In the genomic region with DNA sequence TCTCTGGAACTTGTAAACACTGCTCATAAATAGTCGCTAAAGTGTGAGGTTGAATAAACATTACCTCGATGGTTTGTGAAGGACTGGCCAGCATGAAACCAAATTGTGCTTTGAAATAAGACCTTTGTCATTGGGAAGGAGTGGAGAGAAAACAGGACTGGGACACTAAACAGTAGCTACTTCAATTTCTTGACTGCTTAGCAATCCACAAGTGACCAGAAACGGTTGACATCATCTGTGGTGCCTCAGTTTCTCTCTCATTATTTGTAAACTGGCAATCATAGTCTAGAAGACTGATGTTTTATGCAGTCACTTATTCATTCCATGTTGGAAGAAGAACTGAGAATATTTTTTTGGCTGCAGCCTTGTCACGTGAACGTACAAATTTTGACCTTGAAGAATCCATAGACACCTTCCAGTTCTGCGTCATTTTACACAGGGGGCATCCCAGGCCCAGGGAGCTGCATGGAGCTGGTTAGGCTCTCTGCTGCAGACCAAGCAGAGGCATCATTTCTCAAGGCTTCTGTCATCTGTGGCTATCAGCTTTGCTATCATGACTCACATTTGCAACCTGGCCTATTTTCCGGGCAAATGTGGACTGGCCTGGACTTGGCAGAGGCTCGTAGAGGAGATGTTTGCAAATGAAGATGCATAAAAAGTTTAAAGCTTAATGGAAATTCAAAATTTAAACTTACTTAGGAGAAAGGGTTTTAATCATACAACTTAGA, we compare ENCODE assay signal across 1 cellular context.
TF ChIP-seq lines count a peak whose summit lies in the region.

No MANE protein-coding gene starts in this region.

TF ChIP-seq in WTC11, 78 proteins besides CTCF, POLR2A, EP300 and RAD21 (continued from another document):
- TF ChIP-seq, protein P1, sequence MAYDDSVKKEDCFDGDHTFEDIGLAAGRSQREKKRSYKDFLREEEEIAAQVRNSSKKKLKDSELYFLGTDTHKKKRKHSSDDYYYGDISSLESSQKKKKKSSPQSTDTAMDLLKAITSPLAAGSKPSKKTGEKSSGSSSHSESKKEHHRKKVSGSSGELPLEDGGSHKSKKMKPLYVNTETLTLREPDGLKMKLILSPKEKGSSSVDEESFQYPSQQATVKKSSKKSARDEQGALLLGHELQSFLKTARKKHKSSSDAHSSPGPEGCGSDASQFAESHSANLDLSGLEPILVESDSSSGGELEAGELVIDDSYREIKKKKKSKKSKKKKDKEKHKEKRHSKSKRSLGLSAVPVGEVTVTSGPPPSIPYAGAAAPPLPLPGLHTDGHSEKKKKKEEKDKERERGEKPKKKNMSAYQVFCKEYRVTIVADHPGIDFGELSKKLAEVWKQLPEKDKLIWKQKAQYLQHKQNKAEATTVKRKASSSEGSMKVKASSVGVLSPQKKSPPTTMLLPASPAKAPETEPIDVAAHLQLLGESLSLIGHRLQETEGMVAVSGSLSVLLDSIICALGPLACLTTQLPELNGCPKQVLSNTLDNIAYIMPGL (CRISPR knock-in tag; IDR thresholded peaks at IDR 0.05), result no peak
- TF ChIP-seq, protein P2, sequence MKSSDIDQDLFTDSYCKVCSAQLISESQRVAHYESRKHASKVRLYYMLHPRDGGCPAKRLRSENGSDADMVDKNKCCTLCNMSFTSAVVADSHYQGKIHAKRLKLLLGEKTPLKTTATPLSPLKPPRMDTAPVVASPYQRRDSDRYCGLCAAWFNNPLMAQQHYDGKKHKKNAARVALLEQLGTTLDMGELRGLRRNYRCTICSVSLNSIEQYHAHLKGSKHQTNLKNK (CRISPR knock-in tag; IDR thresholded peaks at IDR 0.05), result no peak
- TF ChIP-seq, protein P3, sequence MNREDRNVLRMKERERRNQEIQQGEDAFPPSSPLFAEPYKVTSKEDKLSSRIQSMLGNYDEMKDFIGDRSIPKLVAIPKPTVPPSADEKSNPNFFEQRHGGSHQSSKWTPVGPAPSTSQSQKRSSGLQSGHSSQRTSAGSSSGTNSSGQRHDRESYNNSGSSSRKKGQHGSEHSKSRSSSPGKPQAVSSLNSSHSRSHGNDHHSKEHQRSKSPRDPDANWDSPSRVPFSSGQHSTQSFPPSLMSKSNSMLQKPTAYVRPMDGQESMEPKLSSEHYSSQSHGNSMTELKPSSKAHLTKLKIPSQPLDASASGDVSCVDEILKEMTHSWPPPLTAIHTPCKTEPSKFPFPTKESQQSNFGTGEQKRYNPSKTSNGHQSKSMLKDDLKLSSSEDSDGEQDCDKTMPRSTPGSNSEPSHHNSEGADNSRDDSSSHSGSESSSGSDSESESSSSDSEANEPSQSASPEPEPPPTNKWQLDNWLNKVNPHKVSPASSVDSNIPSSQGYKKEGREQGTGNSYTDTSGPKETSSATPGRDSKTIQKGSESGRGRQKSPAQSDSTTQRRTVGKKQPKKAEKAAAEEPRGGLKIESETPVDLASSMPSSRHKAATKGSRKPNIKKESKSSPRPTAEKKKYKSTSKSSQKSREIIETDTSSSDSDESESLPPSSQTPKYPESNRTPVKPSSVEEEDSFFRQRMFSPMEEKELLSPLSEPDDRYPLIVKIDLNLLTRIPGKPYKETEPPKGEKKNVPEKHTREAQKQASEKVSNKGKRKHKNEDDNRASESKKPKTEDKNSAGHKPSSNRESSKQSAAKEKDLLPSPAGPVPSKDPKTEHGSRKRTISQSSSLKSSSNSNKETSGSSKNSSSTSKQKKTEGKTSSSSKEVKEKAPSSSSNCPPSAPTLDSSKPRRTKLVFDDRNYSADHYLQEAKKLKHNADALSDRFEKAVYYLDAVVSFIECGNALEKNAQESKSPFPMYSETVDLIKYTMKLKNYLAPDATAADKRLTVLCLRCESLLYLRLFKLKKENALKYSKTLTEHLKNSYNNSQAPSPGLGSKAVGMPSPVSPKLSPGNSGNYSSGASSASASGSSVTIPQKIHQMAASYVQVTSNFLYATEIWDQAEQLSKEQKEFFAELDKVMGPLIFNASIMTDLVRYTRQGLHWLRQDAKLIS (CRISPR knock-in tag; IDR thresholded peaks at IDR 0.05; ENCODE audit: borderline replicate concordance), result no peak
- TF ChIP-seq USF2 (CRISPR knock-in tag; IDR thresholded peaks at IDR 0.05), result no peak
- no peak for TF ChIP-seq NR2C2 (CRISPR knock-in tag; IDR thresholded peaks at IDR 0.05)
- TF ChIP-seq, protein P4, sequence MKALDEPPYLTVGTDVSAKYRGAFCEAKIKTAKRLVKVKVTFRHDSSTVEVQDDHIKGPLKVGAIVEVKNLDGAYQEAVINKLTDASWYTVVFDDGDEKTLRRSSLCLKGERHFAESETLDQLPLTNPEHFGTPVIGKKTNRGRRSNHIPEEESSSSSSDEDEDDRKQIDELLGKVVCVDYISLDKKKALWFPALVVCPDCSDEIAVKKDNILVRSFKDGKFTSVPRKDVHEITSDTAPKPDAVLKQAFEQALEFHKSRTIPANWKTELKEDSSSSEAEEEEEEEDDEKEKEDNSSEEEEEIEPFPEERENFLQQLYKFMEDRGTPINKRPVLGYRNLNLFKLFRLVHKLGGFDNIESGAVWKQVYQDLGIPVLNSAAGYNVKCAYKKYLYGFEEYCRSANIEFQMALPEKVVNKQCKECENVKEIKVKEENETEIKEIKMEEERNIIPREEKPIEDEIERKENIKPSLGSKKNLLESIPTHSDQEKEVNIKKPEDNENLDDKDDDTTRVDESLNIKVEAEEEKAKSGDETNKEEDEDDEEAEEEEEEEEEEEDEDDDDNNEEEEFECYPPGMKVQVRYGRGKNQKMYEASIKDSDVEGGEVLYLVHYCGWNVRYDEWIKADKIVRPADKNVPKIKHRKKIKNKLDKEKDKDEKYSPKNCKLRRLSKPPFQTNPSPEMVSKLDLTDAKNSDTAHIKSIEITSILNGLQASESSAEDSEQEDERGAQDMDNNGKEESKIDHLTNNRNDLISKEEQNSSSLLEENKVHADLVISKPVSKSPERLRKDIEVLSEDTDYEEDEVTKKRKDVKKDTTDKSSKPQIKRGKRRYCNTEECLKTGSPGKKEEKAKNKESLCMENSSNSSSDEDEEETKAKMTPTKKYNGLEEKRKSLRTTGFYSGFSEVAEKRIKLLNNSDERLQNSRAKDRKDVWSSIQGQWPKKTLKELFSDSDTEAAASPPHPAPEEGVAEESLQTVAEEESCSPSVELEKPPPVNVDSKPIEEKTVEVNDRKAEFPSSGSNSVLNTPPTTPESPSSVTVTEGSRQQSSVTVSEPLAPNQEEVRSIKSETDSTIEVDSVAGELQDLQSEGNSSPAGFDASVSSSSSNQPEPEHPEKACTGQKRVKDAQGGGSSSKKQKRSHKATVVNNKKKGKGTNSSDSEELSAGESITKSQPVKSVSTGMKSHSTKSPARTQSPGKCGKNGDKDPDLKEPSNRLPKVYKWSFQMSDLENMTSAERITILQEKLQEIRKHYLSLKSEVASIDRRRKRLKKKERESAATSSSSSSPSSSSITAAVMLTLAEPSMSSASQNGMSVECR (CRISPR knock-in tag; IDR thresholded peaks at IDR 0.05; ENCODE audit: borderline replicate concordance), result no peak
- no peak for TF ChIP-seq TEAD4 (CRISPR knock-in tag; IDR thresholded peaks at IDR 0.05)
- no peak for TF ChIP-seq ZNF138 (CRISPR knock-in tag; conservative IDR thresholded peaks at IDR 0.05)
- no peak for TF ChIP-seq ZNF423 (CRISPR knock-in tag; IDR thresholded peaks at IDR 0.05)
- no peak for TF ChIP-seq CBFB (CRISPR knock-in tag; IDR thresholded peaks at IDR 0.05; ENCODE audit: low read depth)
- no peak for TF ChIP-seq E2F1 (CRISPR knock-in tag; IDR thresholded peaks at IDR 0.05)
- TF ChIP-seq ESRRA (CRISPR knock-in tag; IDR thresholded peaks at IDR 0.05; ENCODE audit: borderline replicate concordance), result no peak
- TF ChIP-seq E2F5 (CRISPR knock-in tag; IDR thresholded peaks at IDR 0.05), result no peak
- no peak for TF ChIP-seq HMGA2 (CRISPR knock-in tag; IDR thresholded peaks at IDR 0.05)
- TF ChIP-seq, protein P5, sequence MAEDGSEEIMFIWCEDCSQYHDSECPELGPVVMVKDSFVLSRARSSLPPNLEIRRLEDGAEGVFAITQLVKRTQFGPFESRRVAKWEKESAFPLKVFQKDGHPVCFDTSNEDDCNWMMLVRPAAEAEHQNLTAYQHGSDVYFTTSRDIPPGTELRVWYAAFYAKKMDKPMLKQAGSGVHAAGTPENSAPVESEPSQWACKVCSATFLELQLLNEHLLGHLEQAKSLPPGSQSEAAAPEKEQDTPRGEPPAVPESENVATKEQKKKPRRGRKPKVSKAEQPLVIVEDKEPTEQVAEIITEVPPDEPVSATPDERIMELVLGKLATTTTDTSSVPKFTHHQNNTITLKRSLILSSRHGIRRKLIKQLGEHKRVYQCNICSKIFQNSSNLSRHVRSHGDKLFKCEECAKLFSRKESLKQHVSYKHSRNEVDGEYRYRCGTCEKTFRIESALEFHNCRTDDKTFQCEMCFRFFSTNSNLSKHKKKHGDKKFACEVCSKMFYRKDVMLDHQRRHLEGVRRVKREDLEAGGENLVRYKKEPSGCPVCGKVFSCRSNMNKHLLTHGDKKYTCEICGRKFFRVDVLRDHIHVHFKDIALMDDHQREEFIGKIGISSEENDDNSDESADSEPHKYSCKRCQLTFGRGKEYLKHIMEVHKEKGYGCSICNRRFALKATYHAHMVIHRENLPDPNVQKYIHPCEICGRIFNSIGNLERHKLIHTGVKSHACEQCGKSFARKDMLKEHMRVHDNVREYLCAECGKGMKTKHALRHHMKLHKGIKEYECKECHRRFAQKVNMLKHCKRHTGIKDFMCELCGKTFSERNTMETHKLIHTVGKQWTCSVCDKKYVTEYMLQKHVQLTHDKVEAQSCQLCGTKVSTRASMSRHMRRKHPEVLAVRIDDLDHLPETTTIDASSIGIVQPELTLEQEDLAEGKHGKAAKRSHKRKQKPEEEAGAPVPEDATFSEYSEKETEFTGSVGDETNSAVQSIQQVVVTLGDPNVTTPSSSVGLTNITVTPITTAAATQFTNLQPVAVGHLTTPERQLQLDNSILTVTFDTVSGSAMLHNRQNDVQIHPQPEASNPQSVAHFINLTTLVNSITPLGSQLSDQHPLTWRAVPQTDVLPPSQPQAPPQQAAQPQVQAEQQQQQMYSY (CRISPR knock-in tag; IDR thresholded peaks at IDR 0.05), result no peak
- TF ChIP-seq, protein P6, sequence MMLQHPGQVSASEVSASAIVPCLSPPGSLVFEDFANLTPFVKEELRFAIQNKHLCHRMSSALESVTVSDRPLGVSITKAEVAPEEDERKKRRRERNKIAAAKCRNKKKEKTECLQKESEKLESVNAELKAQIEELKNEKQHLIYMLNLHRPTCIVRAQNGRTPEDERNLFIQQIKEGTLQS (CRISPR knock-in tag; conservative IDR thresholded peaks at IDR 0.05), result no peak
